ENCODE assay signal across 8 cellular contexts in the genomic region with DNA sequence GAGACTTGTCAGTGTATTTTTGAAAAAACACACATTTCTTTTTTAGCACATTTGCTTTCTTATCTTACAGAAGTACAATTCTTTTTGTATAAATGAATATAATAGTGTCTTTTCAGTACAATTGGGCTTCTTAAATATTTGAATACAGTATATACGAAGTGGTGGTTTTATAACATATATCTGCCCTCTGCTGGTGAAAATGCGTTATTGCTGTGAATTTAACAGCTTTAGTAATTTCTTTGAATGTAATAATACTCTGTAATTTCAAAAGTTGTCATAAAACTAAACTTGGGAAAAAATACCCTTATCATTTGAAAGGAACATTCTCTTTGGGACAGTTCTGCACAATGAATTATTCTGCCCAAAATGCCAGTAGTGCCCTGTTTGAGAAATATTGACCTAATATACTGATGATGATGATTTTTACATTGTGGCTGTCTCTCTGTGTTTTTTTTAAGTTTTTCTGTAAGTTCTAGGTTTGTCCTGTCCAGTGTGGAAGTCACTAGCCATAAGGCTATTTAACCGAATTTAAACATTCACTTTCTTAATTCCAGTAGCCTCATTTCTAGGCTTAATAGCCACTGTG. TPM values are rescaled to one million over a fixed set of nuclear protein-coding genes. Genes with fewer than 3 reads are reported as not detected.
A peak's percentile ranks its signal among the peaks of the same experiment; 100 is the strongest.
DNase-seq lines count a peak whose midpoint lies in the region; ATAC-seq and TF ChIP-seq lines count a peak whose summit lies in the region.

No MANE protein-coding gene starts in this region.

- H3K4me3 Mint-ChIP-seq in natural killer cell, result no peak overlapping the region
- no peak overlapping the region for H3K4me3 Mint-ChIP-seq in natural killer cell treated with Interleukin-12 subunit alpha and Interleukin-12 subunit beta and Interleukin-15 and Interleukin-18, amount 100 ng/mL, for 72 hours

- H3K4me1 ChIP-seq in left ventricle myocardium inferior (peaks cover 49% of the 10 kb centered on the region), thoracic aorta (ENCODE audit: control insufficient read depth in 1 of 2, low read depth in 2 of 2) (peaks cover 6 to 25% of the 10 kb centered on the region in 2 donors)

- no peak overlapping the region for H3K27ac Mint-ChIP-seq in natural killer cell
- no peak overlapping the region for H3K27ac Mint-ChIP-seq in natural killer cell treated with Interleukin-12 subunit alpha and Interleukin-12 subunit beta and Interleukin-15 and Interleukin-18, amount 100 ng/mL, for 72 hours

- H3K4me3 ChIP-seq in WI38 (ENCODE audit: low read depth, low read length), result no peak overlapping the region
- H3K4me3 ChIP-seq in left ventricle myocardium inferior, result no peak overlapping the region
- H3K4me3 ChIP-seq in thoracic aorta, result no peak overlapping the region

- H3K27me3 Mint-ChIP-seq in natural killer cell (ENCODE audit: low read depth in 2 of 2), result no peaks in the 10 kb centered on the region
- H3K27me3 Mint-ChIP-seq in natural killer cell treated with Interleukin-12 subunit alpha and Interleukin-12 subunit beta and Interleukin-15 and Interleukin-18, amount 100 ng/mL, for 72 hours, result no peaks in the 10 kb centered on the region

- H3K9me3 ChIP-seq in left ventricle myocardium inferior (replicated peaks), result peaks cover 11% of the 10 kb centered on the region
- H3K9me3 ChIP-seq in thoracic aorta, result no peaks in the 10 kb centered on the region

- H3K27ac ChIP-seq in left ventricle myocardium inferior (replicated peaks), result no peak overlapping the region
- H3K27ac ChIP-seq in thoracic aorta, result no peak overlapping the region

- ATAC-seq in natural killer cell, result peak; percentile 57 to 66 (median 60)
- no peak for ATAC-seq in natural killer cell treated with Interleukin-12 subunit alpha and Interleukin-12 subunit beta and Interleukin-15 and Interleukin-18, amount 100 ng/mL, for 72 hours
- ATAC-seq in thoracic aorta (ENCODE audit: insufficient number of reproducible peaks, low FRiP score, low read depth), result no peak
- no peak for ATAC-seq in GM21825 (IDR thresholded peaks at IDR 0.05; ENCODE audit: unreplicated experiment)

- DNase-seq in natural killer cell, result no peak
- no peak for DNase-seq in natural killer cell treated with Interleukin-12 subunit alpha and Interleukin-12 subunit beta and Interleukin-15 and Interleukin-18, amount 100 ng/mL, for 72 hours (ENCODE audit: low spot score)
- DNase-seq in NAMALWA (ENCODE audit: low spot score), result peak; percentile 65
- no peak for DNase-seq in left ventricle myocardium inferior
- no peak for DNase-seq in thoracic aorta (ENCODE audit: low spot score)
- DNase-seq in 8988T, result no peak

- no peaks in the 10 kb centered on the region for H3K9me3 Mint-ChIP-seq in natural killer cell
- no peaks in the 10 kb centered on the region for H3K9me3 Mint-ChIP-seq in natural killer cell treated with Interleukin-12 subunit alpha and Interleukin-12 subunit beta and Interleukin-15 and Interleukin-18, amount 100 ng/mL, for 72 hours

- peaks cover 55 to 65% of the 10 kb centered on the region in 2 donors for H3K4me1 Mint-ChIP-seq in natural killer cell
- peaks cover 26 to 34% of the 10 kb centered on the region in 2 donors for H3K4me1 Mint-ChIP-seq in natural killer cell treated with Interleukin-12 subunit alpha and Interleukin-12 subunit beta and Interleukin-15 and Interleukin-18, amount 100 ng/mL, for 72 hours (ENCODE audit: low read depth in 2 of 2)

- TF ChIP-seq CTCF in natural killer cell (IDR thresholded peaks at IDR 0.05) (peak; percentile 93), WI38 (IDR thresholded peaks at IDR 0.05; ENCODE audit: low read depth, low read length) (peak; percentile 41; the same call in 1 of the 2 replicates), left ventricle myocardium inferior (IDR thresholded peaks at IDR 0.05; ENCODE audit: borderline replicate concordance) (peak; percentile 79), thoracic aorta (IDR thresholded peaks at IDR 0.05) (peak; percentile 76)

- intact Hi-C loops in natural killer cell (cut with micrococcal nuclease), result loop anchor here (1.0 to 5.0 kb wide), 4 partner anchors 140 to 464 kb away; no protein-coding TSS in a partner anchor
- intact Hi-C loops in left ventricle myocardium inferior (cut with micrococcal nuclease), result loop anchor here (10.0 kb wide), 1 partner anchor 142 kb away; no protein-coding TSS in a partner anchor

- H3K27me3 ChIP-seq in left ventricle myocardium inferior (ENCODE audit: low read depth) (no peaks in the 10 kb centered on the region), thoracic aorta (replicated peaks; ENCODE audit: insufficient read depth) (no peaks in the 10 kb centered on the region)

- no peaks in the 10 kb centered on the region for H3K36me3 ChIP-seq in left ventricle myocardium inferior
- H3K36me3 ChIP-seq in thoracic aorta, result no peaks in the 10 kb centered on the region

- H3K36me3 Mint-ChIP-seq in natural killer cell, result no peaks in the 10 kb centered on the region
- H3K36me3 Mint-ChIP-seq in natural killer cell treated with Interleukin-12 subunit alpha and Interleukin-12 subunit beta and Interleukin-15 and Interleukin-18, amount 100 ng/mL, for 72 hours, result no peaks in the 10 kb centered on the region

RNA-seq across cellular contexts. Expression of a gene that starts 19.0 kb away (rescaled TPM):
- total RNA-seq in natural killer cell, result 10 to 100 TPM; 28.6 to 35.4 (median 30.6) TPM
- 10 to 100 TPM; 22.1 to 30.6 TPM for total RNA-seq in natural killer cell treated with Interleukin-12 subunit alpha and Interleukin-12 subunit beta and Interleukin-15 and Interleukin-18, amount 100 ng/mL, for 72 hours
- total RNA-seq in left ventricle myocardium inferior, result 32.1 TPM
- 10 to 100 TPM; 13.7 to 26.0 TPM for total RNA-seq in thoracic aorta

Comparison
In these comparisons a context has a peak if more than half of its experiments do, and no peak if none do; other contexts are left out.
1. ATAC-seq: peak in natural killer cell (3 of 3); none in natural killer cell treated with Interleukin-12 subunit alpha and Interleukin-12 subunit beta and Interleukin-15 and Interleukin-18, amount 100 ng/mL, for 72 hours (0 of 2), thoracic aorta (single experiment) and GM21825 (single experiment).
2. CTCF ChIP-seq: peak in every context shown above with its lines; median percentile 93 in natural killer cell; 79 in left ventricle myocardium inferior; 76 in thoracic aorta; 41 in WI38.